In the genomic region with DNA sequence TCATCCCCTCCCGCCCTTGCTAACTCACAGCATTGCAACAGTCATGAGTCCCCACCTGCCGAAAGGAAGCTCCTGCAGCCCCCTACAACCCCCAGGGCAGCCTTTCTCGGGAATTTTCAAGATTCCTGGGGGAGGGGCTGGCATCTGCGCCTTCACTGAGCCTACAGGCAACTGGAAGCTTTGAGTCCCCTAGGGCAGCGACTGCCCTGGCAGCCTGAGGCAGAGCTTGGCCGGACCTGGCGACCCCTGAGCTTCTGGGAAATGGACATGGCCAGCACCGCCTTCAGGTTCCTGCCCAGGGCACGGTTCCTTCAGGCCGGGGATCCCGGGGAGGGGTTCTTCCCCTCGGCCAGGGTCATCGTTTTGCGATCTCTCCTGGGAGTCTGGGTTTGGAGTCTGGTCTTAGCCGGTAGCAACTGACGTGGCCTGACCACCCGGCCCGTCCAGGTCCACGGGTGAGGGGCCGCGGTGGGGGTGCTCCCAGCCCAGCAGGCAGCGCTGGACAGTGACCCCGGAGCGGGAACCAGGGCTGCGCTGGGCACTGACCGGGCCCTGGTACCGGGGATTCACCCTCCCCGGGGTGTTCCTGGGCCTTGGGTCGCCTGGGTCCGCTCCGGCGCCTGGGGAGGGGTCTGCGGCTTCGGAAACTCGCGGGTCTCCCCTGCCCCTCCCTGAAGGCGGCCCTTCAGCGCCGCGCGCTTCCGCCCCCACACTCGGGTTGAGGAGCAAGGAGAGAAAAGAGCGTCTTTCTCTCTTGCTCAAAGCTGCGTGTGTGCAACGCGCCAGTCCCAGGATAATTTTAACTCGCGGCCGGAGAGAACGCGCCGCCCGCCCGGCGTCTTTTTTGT, we compare ENCODE assay signal across 9 cellular contexts. TPM values are rescaled to one million over a fixed set of nuclear protein-coding genes. Genes with fewer than 3 reads are reported as not detected.
A peak's percentile ranks its signal among the peaks of the same experiment; 100 is the strongest.
DNase-seq lines count a peak whose midpoint lies in the region; ATAC-seq, FAIRE-seq and TF ChIP-seq lines count a peak whose summit lies in the region.
"Had no signal": no experiment of that assay in that cellular context is flagged by ENCODE, and none has a peak within 500 bp of the region (broad histone marks: within the 10 kb centered on the region; RNA-seq: fewer than 3 reads in every experiment).

No MANE protein-coding gene starts in this region.

- H3K4me1 Mint-ChIP-seq in dendritic cell treated with granulocyte-macrophage colony-stimulating factor and Interleukin-4, amounts not matched to agents 40 ng/mL and 50 ng/mL, for 4 days (ENCODE audit: low read depth) = peaks cover 44% of the 10 kb centered on the region
- H3K4me1 Mint-ChIP-seq in neural progenitor cell = peaks cover 16% of the 10 kb centered on the region

- H3K4me1 ChIP-seq in neural progenitor cell = peaks cover 19% of the 10 kb centered on the region

- H2AFZ ChIP-seq in neural progenitor cell (replicated peaks) = no peak overlapping the region

- H3K27me3 Mint-ChIP-seq in dendritic cell treated with granulocyte-macrophage colony-stimulating factor and Interleukin-4, amounts not matched to agents 40 ng/mL and 50 ng/mL, for 4 days = peaks cover 77% of the 10 kb centered on the region
- H3K27me3 Mint-ChIP-seq in neural progenitor cell (ENCODE audit: insufficient read depth, low read depth) = peaks cover 15% of the 10 kb centered on the region

- H3K4me3 Mint-ChIP-seq in dendritic cell treated with granulocyte-macrophage colony-stimulating factor and Interleukin-4, amounts not matched to agents 40 ng/mL and 50 ng/mL, for 4 days = peak overlapping the region; percentile 46
- peak overlapping the region; percentile 78 for H3K4me3 Mint-ChIP-seq in neural progenitor cell

- peaks cover 31% of the 10 kb centered on the region for H3K36me3 Mint-ChIP-seq in dendritic cell treated with granulocyte-macrophage colony-stimulating factor and Interleukin-4, amounts not matched to agents 40 ng/mL and 50 ng/mL, for 4 days (ENCODE audit: low read depth)
- H3K36me3 Mint-ChIP-seq in neural progenitor cell = peaks cover 3% of the 10 kb centered on the region

- H3K27ac ChIP-seq in neural progenitor cell = no peak overlapping the region
- H3K27ac ChIP-seq: SJSA1 had no signal

- H3K4me3 ChIP-seq in BJ (ENCODE audit: low read depth, low read length) = peak overlapping the region; percentile 23
- H3K4me3 ChIP-seq in neural progenitor cell = peak overlapping the region; percentile 53
- H3K4me3 ChIP-seq: SJSA1 had no signal

- H3K36me3 ChIP-seq in BJ (ENCODE audit: control insufficient read depth, insufficient read depth, low read length) (peaks cover 16% of the 10 kb centered on the region), neural progenitor cell (no peaks in the 10 kb centered on the region)

- FAIRE-seq in HTR-8/SVneo (lab: Jason Lieb, UNC) = peak; percentile 9

- ATAC-seq in HG03280 (IDR thresholded peaks at IDR 0.05; ENCODE audit: unreplicated experiment) = no peak

- no peak overlapping the region for H3K9ac ChIP-seq in neural progenitor cell

- H3K79me2 ChIP-seq in neural progenitor cell (ENCODE audit: low read depth) = no peaks in the 10 kb centered on the region

- intact Hi-C loops in dendritic cell treated with granulocyte-macrophage colony-stimulating factor and Interleukin-4, amounts not matched to agents 40 ng/mL and 50 ng/mL, for 4 days (cut with micrococcal nuclease) = no loop called here

- no peak overlapping the region for H3K27ac Mint-ChIP-seq in dendritic cell treated with granulocyte-macrophage colony-stimulating factor and Interleukin-4, amounts not matched to agents 40 ng/mL and 50 ng/mL, for 4 days
- H3K27ac Mint-ChIP-seq in neural progenitor cell = no peak overlapping the region

- POLR2A ChIA-PET in BJ (lab: Charles Lee) (no interaction called here), GM10248 (lab: Yijun Ruan, JAX) (no interaction called here)

- peaks cover 20% of the 10 kb centered on the region for H3F3A ChIP-seq in neural progenitor cell (ENCODE audit: low read depth)

- peaks cover 9% of the 10 kb centered on the region for H3K27me3 ChIP-seq in BJ (ENCODE audit: control insufficient read depth, insufficient read depth, low read length)
- H3K27me3 ChIP-seq in neural progenitor cell = peaks cover 29% of the 10 kb centered on the region

- H3K4me2 ChIP-seq in neural progenitor cell = peak overlapping the region; percentile 85

- CTCF ChIA-PET in BJ (lab: Yijun Ruan, JAX) (interaction anchor here (0.6 to 4.4 kb wide), 7 partner anchors 8 to 25 kb away, joined by 3 to 27 read pairs (median 5); a partner anchor contains a TSS), GM10248 (lab: Yijun Ruan, JAX) (interaction anchor here (1.3 to 1.6 kb wide), 2 partner anchors 9 to 25 kb away, joined by 3 read pairs; no protein-coding TSS in a partner anchor)

- no peaks in the 10 kb centered on the region for H3K9me3 Mint-ChIP-seq in dendritic cell treated with granulocyte-macrophage colony-stimulating factor and Interleukin-4, amounts not matched to agents 40 ng/mL and 50 ng/mL, for 4 days
- no peaks in the 10 kb centered on the region for H3K9me3 Mint-ChIP-seq in neural progenitor cell

- H4K20me1 ChIP-seq in neural progenitor cell (ENCODE audit: low read depth) = peaks cover 8% of the 10 kb centered on the region

- H3K9me3 ChIP-seq in neural progenitor cell (ENCODE audit: low read depth) = no peaks in the 10 kb centered on the region
- H3K9me3 ChIP-seq: SJSA1 had no signal

- DNase-seq in BJ (ENCODE audit: low read depth) = no peak
- DNase-seq in HTR-8/SVneo (ENCODE audit: insufficient read length, low spot score) = peak; percentile 64
- DNase-seq in neural progenitor cell (ENCODE audit: low spot score) = peak; percentile 88
- DNase-seq in stimulated activated CD8-positive, alpha-beta memory T cell treated with anti-CD3 and anti-CD28 coated beads, Interleukin-4, amount 100 ng/mL, for 48 hours = no peak
- DNase-seq in activated effector memory CD4-positive, alpha-beta T cell treated with anti-CD3 and anti-CD28 coated beads, Interleukin-2, amount 50 U/mL, for 16 hours = no peak
- no peak for DNase-seq in GM10248 (ENCODE audit: extremely low spot score)

- TF ChIP-seq CTCF in BJ (IDR thresholded peaks at IDR 0.05; ENCODE audit: insufficient read depth, low read depth, low read length) (no peak), neural progenitor cell (IDR thresholded peaks at IDR 0.05) (no peak), GM10248 (IDR thresholded peaks at IDR 0.05; ENCODE audit: control extremely low read depth, extremely low read depth, low read depth, missing control alignments) (no peak)

RNA-seq across cellular contexts. Expression of a gene that starts 0.6 kb away (rescaled TPM):
- 0.21 and 0.34 TPM in 2 replicates for polyA plus RNA-seq in BJ (2011; rRNA removed)
- not detected in 2 replicates for polyA minus RNA-seq in BJ (2011; rRNA and poly(A)+ RNA removed)
- total RNA-seq in neural progenitor cell (ENCODE audit: low replicate concordance) = 10.5 and 34.8 TPM in 2 replicates
- total RNA-seq: SJSA1 had no signal

RNA-seq across cellular contexts. Expression of a gene that starts 11.6 kb away (rescaled TPM):
- 25.6 and 34.2 TPM in 2 replicates for polyA plus RNA-seq in BJ (2011; rRNA removed)
- polyA minus RNA-seq in BJ (2011; rRNA and poly(A)+ RNA removed) = 18.9 and 26.4 TPM in 2 replicates
- 7.0 and 23.9 TPM in 2 replicates for total RNA-seq in neural progenitor cell (ENCODE audit: low replicate concordance)

RNA-seq across cellular contexts. Expression of a gene that starts 20.0 kb away (rescaled TPM):
- polyA plus RNA-seq in BJ (2011; rRNA removed) = 13.5 and 15.3 TPM in 2 replicates
- 8.6 and 10.5 TPM in 2 replicates for polyA minus RNA-seq in BJ (2011; rRNA and poly(A)+ RNA removed)
- 14.0 and 18.1 TPM in 2 replicates for total RNA-seq in neural progenitor cell (ENCODE audit: low replicate concordance)

RNA-seq across cellular contexts. Expression of a gene that starts 45.4 kb away (rescaled TPM):
- 8.5 and 12.2 TPM in 2 replicates for polyA plus RNA-seq in BJ (2011; rRNA removed)
- 3.6 and 4.3 TPM in 2 replicates for polyA minus RNA-seq in BJ (2011; rRNA and poly(A)+ RNA removed)
- 29.1 and 36.3 TPM in 2 replicates for total RNA-seq in neural progenitor cell (ENCODE audit: low replicate concordance)

Comparison
In these comparisons a context has a peak if more than half of its experiments do, and no peak if none do; other contexts are left out.
1. DNase-seq: peak in HTR-8/SVneo (single experiment) and neural progenitor cell (single experiment); none in BJ (single experiment), stimulated activated CD8-positive, alpha-beta memory T cell treated with anti-CD3 and anti-CD28 coated beads, Interleukin-4, amount 100 ng/mL, for 48 hours (single experiment), activated effector memory CD4-positive, alpha-beta T cell treated with anti-CD3 and anti-CD28 coated beads, Interleukin-2, amount 50 U/mL, for 16 hours (single experiment) and GM10248 (single experiment).